Comparison of ENCODE assay signal across 14 cellular contexts in genomic region chr12:49872781-49873181, GRCh38. TPM values are rescaled to one million over a fixed set of nuclear protein-coding genes. Genes with fewer than 3 reads are reported as not detected.
A peak's percentile ranks its signal among the peaks of the same experiment; 100 is the strongest.
DNase-seq lines count a peak whose midpoint lies in the region; ATAC-seq, FAIRE-seq and TF ChIP-seq lines count a peak whose summit lies in the region.
"Had no signal": no experiment of that assay in that cellular context is flagged by ENCODE, and none has a peak within 500 bp of the region (broad histone marks: within the 10 kb centered on the region; RNA-seq: fewer than 3 reads in every experiment).

No MANE protein-coding gene starts in this region.

- H3K4me3 ChIP-seq in left ventricle myocardium inferior (no peak overlapping the region), heart right ventricle (no peak overlapping the region), foreskin fibroblast (ENCODE audit: low read depth in 1 of 2, low read length in 2 of 2) (no peak overlapping the region), vagina (no peak overlapping the region)
- H3K4me3 ChIP-seq: ovary had no signal

- POLR2A ChIA-PET in activated CD4-positive, alpha-beta T cell treated with anti-CD3 and anti-CD28 coated beads for 36 hours (lab: Charles Lee): interaction anchor here (0.6 kb wide), 1 partner anchor 115 kb away, joined by 6 read pairs; no protein-coding TSS in a partner anchor

- intact Hi-C loops in left ventricle myocardium inferior (cut with micrococcal nuclease): no loop called here
- intact Hi-C loops in heart right ventricle (cut with DNase I): no loop called here
- intact Hi-C loops in vagina (cut with DNase I): no loop called here
- intact Hi-C loops in activated CD4-positive, alpha-beta T cell treated with anti-CD3 and anti-CD28 coated beads for 36 hours (cut with DNase I, micrococcal nuclease): no loop called here

- ATAC-seq in heart right ventricle: no peak
- ATAC-seq in activated CD4-positive, alpha-beta T cell treated with anti-CD3 and anti-CD28 coated beads for 36 hours: no peak

- peaks cover 2% of the 10 kb centered on the region for H3K9me3 Mint-ChIP-seq in activated CD4-positive, alpha-beta T cell treated with anti-CD3 and anti-CD28 coated beads for 36 hours (ENCODE audit: low read depth)

- no peaks in the 10 kb centered on the region for H3K4me1 Mint-ChIP-seq in activated CD4-positive, alpha-beta T cell treated with anti-CD3 and anti-CD28 coated beads for 36 hours

- no peaks in the 10 kb centered on the region for H3K27me3 Mint-ChIP-seq in activated CD4-positive, alpha-beta T cell treated with anti-CD3 and anti-CD28 coated beads for 36 hours

- H3K27ac ChIP-seq in left ventricle myocardium inferior (replicated peaks) (peak overlapping the region; percentile 19), heart right ventricle (no peak overlapping the region), VCaP (peak overlapping the region; percentile 92), vagina (peak overlapping the region; percentile 39)
- H3K27ac ChIP-seq: ovary had no signal

- TF ChIP-seq POLR2A in vagina (IDR thresholded peaks at IDR 0.05): no peak

- H3K4me3 Mint-ChIP-seq in activated CD4-positive, alpha-beta T cell treated with anti-CD3 and anti-CD28 coated beads for 36 hours: no peak overlapping the region

- DNase-seq in left ventricle myocardium inferior (no peak), heart right ventricle (no peak), foreskin fibroblast (peak; percentile 26 to 61), vagina (ENCODE audit: extremely low spot score in 2 of 2) (no peak), GM13977 (ENCODE audit: low spot score) (no peak), RCC 7860 (ENCODE audit: low spot score) (no peak)
- DNase-seq in activated CD4-positive, alpha-beta T cell treated with anti-CD3 and anti-CD28 coated beads for 36 hours: no peak
- DNase-seq: activated T-cell treated with anti-CD3 and anti-CD28 coated beads, Interleukin-2, amount 50 U/mL, for 48 hours; mammary epithelial cell; NCI-H1694 treated with DMSO at 0.1 percent for 48 hours had no signal

- TF ChIP-seq CTCF in left ventricle myocardium inferior (IDR thresholded peaks at IDR 0.05; ENCODE audit: borderline replicate concordance) (no peak), heart right ventricle (IDR thresholded peaks at IDR 0.05) (no peak), VCaP (conservative IDR thresholded peaks at IDR 0.05) (0 out of 2 replicates have a peak, but pooled peaks have one; percentile 13), foreskin fibroblast (IDR thresholded peaks at IDR 0.05; ENCODE audit: low read depth, low read length) (no peak), vagina (IDR thresholded peaks at IDR 0.05) (no peak), GM13977 (IDR thresholded peaks at IDR 0.05; ENCODE audit: extremely low read depth, insufficient read depth, missing control alignments) (no peak)

- no peaks in the 10 kb centered on the region for H3K36me3 ChIP-seq in left ventricle myocardium inferior
- no peaks in the 10 kb centered on the region for H3K36me3 ChIP-seq in heart right ventricle
- no peaks in the 10 kb centered on the region for H3K36me3 ChIP-seq in vagina
- H3K36me3 ChIP-seq: ovary had no signal

- H3K36me3 Mint-ChIP-seq in activated CD4-positive, alpha-beta T cell treated with anti-CD3 and anti-CD28 coated beads for 36 hours (ENCODE audit: low read depth): no peaks in the 10 kb centered on the region

- CTCF ChIA-PET in activated CD4-positive, alpha-beta T cell treated with anti-CD3 and anti-CD28 coated beads for 36 hours (lab: Charles Lee): interaction anchor here (0.6 kb wide), 1 partner anchor 57 kb away, joined by 4 read pairs; no protein-coding TSS in a partner anchor

- FAIRE-seq in RCC 7860 (lab: Jason Lieb, UNC): no peak
- FAIRE-seq: endometrium, GM18507 had no signal

- H3K27me3 ChIP-seq in left ventricle myocardium inferior (ENCODE audit: low read depth) (peaks cover 12% of the 10 kb centered on the region), heart right ventricle (no peaks in the 10 kb centered on the region), vagina (no peaks in the 10 kb centered on the region)
- H3K27me3 ChIP-seq: ovary had no signal

- H3K9me3 ChIP-seq in left ventricle myocardium inferior (replicated peaks) (no peaks in the 10 kb centered on the region), heart right ventricle (no peaks in the 10 kb centered on the region), vagina (no peaks in the 10 kb centered on the region)
- H3K9me3 ChIP-seq: ovary had no signal

- WGBS in heart right ventricle, 2 donors: 74 to 77% methylated on average over 6 of the region's 6 CpGs

- in situ Hi-C loops in GM13977 (cut with MboI; ENCODE audit: low pct_unique_long_range_greater_than_20kb, low sequenced_read_pairs, unreplicated experiment): no loop called here

- H3K4me1 ChIP-seq in left ventricle myocardium inferior (peaks cover 41% of the 10 kb centered on the region), heart right ventricle (peaks cover 17 to 43% (median 26%) of the 10 kb centered on the region in 9 donors), vagina (peaks cover 30% of the 10 kb centered on the region)

- H3K27ac Mint-ChIP-seq in activated CD4-positive, alpha-beta T cell treated with anti-CD3 and anti-CD28 coated beads for 36 hours: no peak overlapping the region

RNA-seq across cellular contexts. Expression of gene BCDIN3D, which starts 29.9 kb away (rescaled TPM):
- total RNA-seq in left ventricle myocardium inferior (2.9 TPM), heart right ventricle (1 to 10 TPM; 1.1 to 3.9 (median 2.4) TPM), vagina (2.7 TPM)
- 1 to 10 TPM; 2.0 TPM for polyA plus RNA-seq in heart right ventricle
- 1 to 10 TPM; 5.5 to 5.6 TPM for total RNA-seq in activated CD4-positive, alpha-beta T cell treated with anti-CD3 and anti-CD28 coated beads for 36 hours

RNA-seq across cellular contexts. Expression of gene FAIM2, which starts 30.9 kb away (rescaled TPM):
- 7.4 TPM for total RNA-seq in left ventricle myocardium inferior
- 10 to 100 TPM in 1 of 10 donors, 1 to 10 TPM in 9; 1.2 to 11.3 (median 3.2) TPM for total RNA-seq in heart right ventricle
- 10 to 100 TPM in 1 of 2 donors, 1 to 10 TPM in 1; 7.8 to 15.0 TPM for polyA plus RNA-seq in heart right ventricle
- 19.4 TPM for total RNA-seq in vagina
- under 1 TPM; 0.53 to 0.91 TPM for total RNA-seq in activated CD4-positive, alpha-beta T cell treated with anti-CD3 and anti-CD28 coated beads for 36 hours
- total RNA-seq: mammary epithelial cell had no signal
- polyA plus RNA-seq: mammary epithelial cell had no signal

RNA-seq across cellular contexts. Expression of gene NCKAP5L, which starts 44.6 kb away (rescaled TPM):
- total RNA-seq in left ventricle myocardium inferior (25.5 TPM), heart right ventricle (10 to 100 TPM; 17.3 to 32.1 (median 23.7) TPM), vagina (15.7 TPM)
- 10 to 100 TPM; 11.6 to 44.6 TPM for polyA plus RNA-seq in heart right ventricle
- total RNA-seq in activated CD4-positive, alpha-beta T cell treated with anti-CD3 and anti-CD28 coated beads for 36 hours: 1 to 10 TPM; 4.3 to 4.5 TPM

Comparison
In these comparisons a context has a peak if more than half of its experiments do, and no peak if none do; other contexts are left out.
1. H3K27ac ChIP-seq: peak in left ventricle myocardium inferior (single experiment), VCaP (single experiment) and vagina (single experiment); none in heart right ventricle (0 of 10).
2. DNase-seq: peak in foreskin fibroblast (2 of 2); none in left ventricle myocardium inferior (single experiment), heart right ventricle (0 of 2), vagina (0 of 2), GM13977 (single experiment), RCC 7860 (single experiment) and activated CD4-positive, alpha-beta T cell treated with anti-CD3 and anti-CD28 coated beads for 36 hours (single experiment).